ENCODE assay signal across 9 cellular contexts in the genomic region with DNA sequence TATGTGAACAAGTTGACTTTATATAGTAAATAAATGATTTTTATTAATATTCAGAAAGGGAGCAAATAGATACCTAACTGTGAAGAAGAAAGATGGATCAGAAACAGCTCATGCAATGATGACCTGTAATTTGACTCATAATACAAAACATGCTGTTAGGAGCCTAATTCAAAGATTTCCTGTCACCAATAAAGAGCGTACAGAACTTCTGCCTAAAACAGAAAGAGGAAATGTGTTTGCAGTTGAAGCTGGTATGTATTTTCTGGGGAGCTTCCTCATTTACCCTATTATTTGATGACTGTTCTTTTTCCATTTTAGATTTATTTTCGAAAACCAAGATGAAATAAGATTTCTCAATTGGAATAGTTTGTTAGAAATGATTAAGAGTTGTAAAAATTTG. TPM values are rescaled to one million over a fixed set of nuclear protein-coding genes. Genes with fewer than 3 reads are reported as not detected.
A peak's percentile ranks its signal among the peaks of the same experiment; 100 is the strongest.
DNase-seq lines count a peak whose midpoint lies in the region; ATAC-seq lines count a peak whose summit lies in the region.
"Had no signal": no experiment of that assay in that cellular context is flagged by ENCODE, and none has a peak within 500 bp of the region (broad histone marks: within the 10 kb centered on the region; RNA-seq: fewer than 3 reads in every experiment).

No MANE protein-coding gene starts in this region.

- POLR2A ChIA-PET in activated CD4-positive, alpha-beta T cell treated with anti-CD3 and anti-CD28 coated beads for 36 hours (lab: Charles Lee): no interaction called here
- POLR2A ChIA-PET in naive thymus-derived CD8-positive, alpha-beta T cell (lab: Charles Lee): interaction anchor here (0.6 to 1.9 kb wide), 2 partner anchors 11 to 21 kb away, joined by 5 to 9 read pairs; partner anchors contain the start of gene YTHDC2

- H3K4me1 Mint-ChIP-seq in activated CD4-positive, alpha-beta T cell treated with anti-CD3 and anti-CD28 coated beads for 36 hours: peaks cover 40% of the 10 kb centered on the region
- H3K4me1 Mint-ChIP-seq in activated CD4-positive, alpha-beta T cell treated with anti-CD3 and anti-CD28 coated beads, Interleukin-2, amount 10 ng/mL, durations not matched to agents 24 days and 14 days: peaks cover 20% of the 10 kb centered on the region
- H3K4me1 Mint-ChIP-seq in naive thymus-derived CD8-positive, alpha-beta T cell: peaks cover 8 to 52% (median 38%) of the 10 kb centered on the region in 4 donors

- H3K36me3 Mint-ChIP-seq in activated CD4-positive, alpha-beta T cell treated with anti-CD3 and anti-CD28 coated beads for 36 hours (ENCODE audit: low read depth): peaks cover 29% of the 10 kb centered on the region
- H3K36me3 Mint-ChIP-seq in activated CD4-positive, alpha-beta T cell treated with anti-CD3 and anti-CD28 coated beads, Interleukin-2, amount 10 ng/mL, durations not matched to agents 24 days and 14 days (ENCODE audit: low read depth): peaks cover 17% of the 10 kb centered on the region
- H3K36me3 Mint-ChIP-seq in naive thymus-derived CD8-positive, alpha-beta T cell: peaks cover 0 to 41% (median 24%) of the 10 kb centered on the region in 3 donors

- DNase-seq in activated CD4-positive, alpha-beta T cell treated with anti-CD3 and anti-CD28 coated beads for 36 hours: no peak
- DNase-seq in activated CD4-positive, alpha-beta T cell treated with anti-CD3 and anti-CD28 coated beads, Interleukin-2, amount 10 ng/mL, durations not matched to agents 24 days and 14 days: no peak
- DNase-seq in NOMO-1 treated with dmso at 0.1 percent for 144 hours (lab: John Stamatoyannopoulos, UW; ENCODE audit: unreplicated experiment): peak; percentile 47
- DNase-seq in naive thymus-derived CD8-positive, alpha-beta T cell: peak in 2 of 10 donors; percentile 8 to 14
- no peak for DNase-seq in cerebellar cortex (ENCODE audit: low spot score)
- DNase-seq in anterior cingulate cortex (lab: John Stamatoyannopoulos, UW): no peak

- CTCF ChIA-PET in activated CD4-positive, alpha-beta T cell treated with anti-CD3 and anti-CD28 coated beads for 36 hours (lab: Charles Lee): interaction anchor here (0.6 to 0.8 kb wide), 3 partner anchors 9 to 519 kb away, joined by 3 to 5 read pairs (median 3); no protein-coding TSS in a partner anchor

- peak; percentile 72 for ATAC-seq in activated CD4-positive, alpha-beta T cell treated with anti-CD3 and anti-CD28 coated beads for 36 hours
- ATAC-seq in HG02678 (IDR thresholded peaks at IDR 0.05; ENCODE audit: unreplicated experiment) (peak; percentile 65), HG03135 (IDR thresholded peaks at IDR 0.05; ENCODE audit: unreplicated experiment) (no peak)
- ATAC-seq in naive thymus-derived CD8-positive, alpha-beta T cell: peak; percentile 63 to 77
- ATAC-seq: SK-N-SH treated with all-trans-retinoic acid at 6 μM for 48 hours had no signal

- H3K9me3 Mint-ChIP-seq in activated CD4-positive, alpha-beta T cell treated with anti-CD3 and anti-CD28 coated beads for 36 hours (ENCODE audit: low read depth): peaks cover 3% of the 10 kb centered on the region
- no peaks in the 10 kb centered on the region for H3K9me3 Mint-ChIP-seq in activated CD4-positive, alpha-beta T cell treated with anti-CD3 and anti-CD28 coated beads, Interleukin-2, amount 10 ng/mL, durations not matched to agents 24 days and 14 days
- H3K9me3 Mint-ChIP-seq in naive thymus-derived CD8-positive, alpha-beta T cell: peaks cover 0 to under 1% (median 0%) of the 10 kb centered on the region in 9 donors

- no peaks in the 10 kb centered on the region for H3K27me3 Mint-ChIP-seq in activated CD4-positive, alpha-beta T cell treated with anti-CD3 and anti-CD28 coated beads for 36 hours
- H3K27me3 Mint-ChIP-seq in activated CD4-positive, alpha-beta T cell treated with anti-CD3 and anti-CD28 coated beads, Interleukin-2, amount 10 ng/mL, durations not matched to agents 24 days and 14 days: no peaks in the 10 kb centered on the region
- no peaks in the 10 kb centered on the region for H3K27me3 Mint-ChIP-seq in naive thymus-derived CD8-positive, alpha-beta T cell

- H3K4me3 Mint-ChIP-seq in activated CD4-positive, alpha-beta T cell treated with anti-CD3 and anti-CD28 coated beads for 36 hours: no peak overlapping the region
- H3K4me3 Mint-ChIP-seq in activated CD4-positive, alpha-beta T cell treated with anti-CD3 and anti-CD28 coated beads, Interleukin-2, amount 10 ng/mL, durations not matched to agents 24 days and 14 days: no peak overlapping the region
- H3K4me3 Mint-ChIP-seq in naive thymus-derived CD8-positive, alpha-beta T cell: peak overlapping the region in 8 of 10 donors; percentile 15 to 65 (median 46)

- H3K27ac Mint-ChIP-seq in activated CD4-positive, alpha-beta T cell treated with anti-CD3 and anti-CD28 coated beads for 36 hours: no peak overlapping the region
- no peak overlapping the region for H3K27ac Mint-ChIP-seq in activated CD4-positive, alpha-beta T cell treated with anti-CD3 and anti-CD28 coated beads, Interleukin-2, amount 10 ng/mL, durations not matched to agents 24 days and 14 days
- peak overlapping the region in 5 of 10 donors; percentile 33 to 72 (median 60) for H3K27ac Mint-ChIP-seq in naive thymus-derived CD8-positive, alpha-beta T cell

- intact Hi-C loops in activated CD4-positive, alpha-beta T cell treated with anti-CD3 and anti-CD28 coated beads for 36 hours (cut with DNase I, micrococcal nuclease): loop anchor here in 1 of 2 experiments (5.0 kb wide), 1 partner anchor 603 kb away; the partner anchor contains the start of gene REEP5
- intact Hi-C loops in activated CD4-positive, alpha-beta T cell treated with anti-CD3 and anti-CD28 coated beads, Interleukin-2, amount 10 ng/mL, durations not matched to agents 24 days and 14 days (cut with micrococcal nuclease): no loop called here

RNA-seq across cellular contexts. Expression of gene YTHDC2, which starts 11.4 kb away (rescaled TPM):
- total RNA-seq in activated CD4-positive, alpha-beta T cell treated with anti-CD3 and anti-CD28 coated beads for 36 hours: 10 to 100 TPM; 19.0 to 28.7 TPM
- 26.0 and 26.3 TPM in 2 replicates for total RNA-seq in activated CD4-positive, alpha-beta T cell treated with anti-CD3 and anti-CD28 coated beads, Interleukin-2, amount 10 ng/mL, durations not matched to agents 24 days and 14 days
- 10 to 100 TPM; 44.2 to 48.8 TPM for total RNA-seq in naive thymus-derived CD8-positive, alpha-beta T cell
- 1 to 10 TPM; 6.1 to 9.9 (median 8.4) TPM for polyA plus RNA-seq in naive thymus-derived CD8-positive, alpha-beta T cell

RNA-seq across cellular contexts. Expression of gene MCC, which starts 36.7 kb away (rescaled TPM):
- 1 to 10 TPM; 1.9 to 2.4 TPM for total RNA-seq in activated CD4-positive, alpha-beta T cell treated with anti-CD3 and anti-CD28 coated beads for 36 hours
- total RNA-seq in activated CD4-positive, alpha-beta T cell treated with anti-CD3 and anti-CD28 coated beads, Interleukin-2, amount 10 ng/mL, durations not matched to agents 24 days and 14 days: 1.0 and 1.1 TPM in 2 replicates
- 1 to 10 TPM; 1.8 to 2.9 TPM for total RNA-seq in naive thymus-derived CD8-positive, alpha-beta T cell
- 1 to 10 TPM; 1.2 to 4.6 (median 2.0) TPM for polyA plus RNA-seq in naive thymus-derived CD8-positive, alpha-beta T cell

Comparison
In these comparisons a context has a peak if more than half of its experiments do, and no peak if none do; other contexts are left out.
1. H3K4me3 Mint-ChIP-seq: peak in naive thymus-derived CD8-positive, alpha-beta T cell (8 of 10); none in activated CD4-positive, alpha-beta T cell treated with anti-CD3 and anti-CD28 coated beads for 36 hours (single experiment) and activated CD4-positive, alpha-beta T cell treated with anti-CD3 and anti-CD28 coated beads, Interleukin-2, amount 10 ng/mL, durations not matched to agents 24 days and 14 days (single experiment).